ENCODE assay signal across 8 cellular contexts in genomic region chr11:33699515-33700424, GRCh38. TPM values are rescaled to one million over a fixed set of nuclear protein-coding genes. Genes with fewer than 3 reads are reported as not detected.
DNase-seq lines count a peak whose midpoint lies in the region; ATAC-seq, FAIRE-seq and TF ChIP-seq lines count a peak whose summit lies in the region.

No MANE protein-coding gene starts in this region.

- TF ChIP-seq POLR2A in GM12891 (IDR thresholded peaks at IDR 0.05; ENCODE audit: low read depth, low read length): no peak

- no peaks in the 10 kb centered on the region for H4K20me1 ChIP-seq in neural progenitor cell (ENCODE audit: low read depth)

- H3K4me1 ChIP-seq in CD8-positive, alpha-beta T cell (ENCODE audit: insufficient read depth, low read length): peaks cover 13% of the 10 kb centered on the region
- peaks cover 5% of the 10 kb centered on the region for H3K4me1 ChIP-seq in NT2/D1 (ENCODE audit: insufficient read depth, insufficient read length)
- H3K4me1 ChIP-seq in neural progenitor cell: peaks cover 14% of the 10 kb centered on the region

- TF ChIP-seq CTCF in CD8-positive, alpha-beta T cell (IDR thresholded peaks at IDR 0.05): no peak
- no peak for TF ChIP-seq CTCF in neural progenitor cell (IDR thresholded peaks at IDR 0.05)

- H3K27me3 ChIP-seq in CD8-positive, alpha-beta T cell (ENCODE audit: insufficient read depth, low read length): no peaks in the 10 kb centered on the region
- H3K27me3 ChIP-seq in NT2/D1 (ENCODE audit: insufficient read depth, insufficient read length) (peaks cover 4% of the 10 kb centered on the region), neural progenitor cell (peaks cover 13% of the 10 kb centered on the region)

- H3K9me3 ChIP-seq in CD8-positive, alpha-beta T cell (ENCODE audit: low read length): no peaks in the 10 kb centered on the region
- H3K9me3 ChIP-seq in NT2/D1 (ENCODE audit: insufficient read depth, low read length) (no peaks in the 10 kb centered on the region), neural progenitor cell (ENCODE audit: low read depth) (no peaks in the 10 kb centered on the region)

- H3K79me2 ChIP-seq in neural progenitor cell (ENCODE audit: low read depth): no peaks in the 10 kb centered on the region

- no peak for FAIRE-seq in GM12891 (lab: Jason Lieb, UNC)

- no peaks in the 10 kb centered on the region for H3K36me3 ChIP-seq in CD8-positive, alpha-beta T cell (ENCODE audit: insufficient read depth, low read length)
- H3K36me3 ChIP-seq in NT2/D1 (ENCODE audit: insufficient read depth, insufficient read length, low read length) (no peaks in the 10 kb centered on the region), neural progenitor cell (no peaks in the 10 kb centered on the region)

- peak overlapping the region; percentile 51 for H3K4me3 ChIP-seq in CD8-positive, alpha-beta T cell (ENCODE audit: low read depth, low read length)
- H3K4me3 ChIP-seq in NT2/D1 (ENCODE audit: insufficient read length, low read depth): peak overlapping the region; percentile 41
- H3K4me3 ChIP-seq in neural progenitor cell: peak overlapping the region; percentile 53

- no peak for ATAC-seq in CD8-positive, alpha-beta T cell
- ATAC-seq in GM21381 (IDR thresholded peaks at IDR 0.05; ENCODE audit: unreplicated experiment) (no peak), HG03442 (IDR thresholded peaks at IDR 0.05; ENCODE audit: unreplicated experiment) (no peak), GM18909 (IDR thresholded peaks at IDR 0.05; ENCODE audit: poor library complexity, unreplicated experiment) (no peak)

- intact Hi-C loops in CD8-positive, alpha-beta T cell (cut with DNase I, micrococcal nuclease): loop anchor here (1.0 to 10.0 kb wide), 15 partner anchors 32 to 1965 kb away; partner anchors contain the start of genes CD59 (in 2 of the 2), QSER1 (in 2 of the 2), TRIM44 (in 2 of the 2) and ABTB2 (in 1 of the 2)

- POLR2A ChIA-PET in CD8-positive, alpha-beta T cell (lab: Charles Lee): interaction anchor here (1.4 kb wide), 1 partner anchor 75 kb away, joined by 3 read pairs; the partner anchor contains the start of gene FBXO3

- H3K9ac ChIP-seq in NT2/D1 (ENCODE audit: insufficient read length, low read depth) (peak overlapping the region; percentile 46), neural progenitor cell (no peak overlapping the region)

- peak overlapping the region; percentile 76 for H3K4me3 Mint-ChIP-seq in CD8-positive, alpha-beta T cell
- peak overlapping the region; percentile 83 for H3K4me3 Mint-ChIP-seq in neural progenitor cell

- H3K36me3 Mint-ChIP-seq in CD8-positive, alpha-beta T cell: no peaks in the 10 kb centered on the region
- no peaks in the 10 kb centered on the region for H3K36me3 Mint-ChIP-seq in neural progenitor cell

- H3K27me3 Mint-ChIP-seq in CD8-positive, alpha-beta T cell (ENCODE audit: low read depth): peaks cover 2% of the 10 kb centered on the region
- peaks cover 8% of the 10 kb centered on the region for H3K27me3 Mint-ChIP-seq in neural progenitor cell (ENCODE audit: insufficient read depth, low read depth)

- no peak for DNase-seq in CD8-positive, alpha-beta T cell
- DNase-seq in NT2/D1 (ENCODE audit: low read depth, low spot score) (no peak), epithelial cell of prostate (ENCODE audit: low read depth, low spot score) (no peak), neural progenitor cell (ENCODE audit: low spot score) (no peak), GM12891 (ENCODE audit: insufficient read length, low spot score) (no peak)

- H3K27ac Mint-ChIP-seq in CD8-positive, alpha-beta T cell: no peak overlapping the region
- peak overlapping the region; percentile 72 for H3K27ac Mint-ChIP-seq in neural progenitor cell

- peak overlapping the region; percentile 76 for H3K4me2 ChIP-seq in neural progenitor cell

- CTCF ChIA-PET in CD8-positive, alpha-beta T cell (lab: Charles Lee): interaction anchor here (2.0 kb wide), 1 partner anchor 43 kb away, joined by 6 read pairs; no protein-coding TSS in a partner anchor

- H3K27ac ChIP-seq in CD8-positive, alpha-beta T cell (ENCODE audit: low read depth, low read length): no peak overlapping the region
- H3K27ac ChIP-seq in epithelial cell of prostate (peak overlapping the region; percentile 100), neural progenitor cell (no peak overlapping the region)

- H3F3A ChIP-seq in neural progenitor cell (ENCODE audit: low read depth): no peaks in the 10 kb centered on the region

- no peaks in the 10 kb centered on the region for H3K9me3 Mint-ChIP-seq in CD8-positive, alpha-beta T cell
- H3K9me3 Mint-ChIP-seq in neural progenitor cell: no peaks in the 10 kb centered on the region

- H2AFZ ChIP-seq in neural progenitor cell (replicated peaks): no peak overlapping the region

- peaks cover 25% of the 10 kb centered on the region for H3K4me1 Mint-ChIP-seq in CD8-positive, alpha-beta T cell (ENCODE audit: low read depth)
- H3K4me1 Mint-ChIP-seq in neural progenitor cell: peaks cover 45% of the 10 kb centered on the region

TF ChIP-seq in GM12891, 5 proteins besides CTCF, POLR2A, EP300 and RAD21:
- TF ChIP-seq POU2F2 (IDR thresholded peaks at IDR 0.05; ENCODE audit: low read depth, low read length) (no peak), TAF1 (IDR thresholded peaks at IDR 0.05; ENCODE audit: low read depth, low read length) (no peak), SPI1 (IDR thresholded peaks at IDR 0.05; ENCODE audit: low read depth, low read length) (no peak), POLR2AphosphoS5 (IDR thresholded peaks at IDR 0.05; ENCODE audit: low read depth, low read length) (no peak), PAX5 (IDR thresholded peaks at IDR 0.05; ENCODE audit: insufficient read depth, low read length, severe bottlenecking) (no peak)

RNA-seq across cellular contexts. Expression of gene C11orf91, which starts 0.9 kb away (rescaled TPM):
- total RNA-seq in CD8-positive, alpha-beta T cell: under 1 TPM in 1 of 2 experiments, not detected in 1; 0.54 TPM
- total RNA-seq in neural progenitor cell (ENCODE audit: low replicate concordance): not detected in 2 replicates
- polyA plus RNA-seq in GM12891 (2012; ENCODE audit: low read depth, missing spikeins): not detected

RNA-seq across cellular contexts. Expression of gene CD59, which starts 36.5 kb away (rescaled TPM):
- 10 to 100 TPM; 31.0 to 34.5 TPM for total RNA-seq in CD8-positive, alpha-beta T cell
- 42.8 and 74.7 TPM in 2 replicates for total RNA-seq in neural progenitor cell (ENCODE audit: low replicate concordance)
- 126 TPM for polyA plus RNA-seq in GM12891 (2012; ENCODE audit: low read depth, missing spikeins)
